ENCODE assay signal across 8 cellular contexts in the genomic region with DNA sequence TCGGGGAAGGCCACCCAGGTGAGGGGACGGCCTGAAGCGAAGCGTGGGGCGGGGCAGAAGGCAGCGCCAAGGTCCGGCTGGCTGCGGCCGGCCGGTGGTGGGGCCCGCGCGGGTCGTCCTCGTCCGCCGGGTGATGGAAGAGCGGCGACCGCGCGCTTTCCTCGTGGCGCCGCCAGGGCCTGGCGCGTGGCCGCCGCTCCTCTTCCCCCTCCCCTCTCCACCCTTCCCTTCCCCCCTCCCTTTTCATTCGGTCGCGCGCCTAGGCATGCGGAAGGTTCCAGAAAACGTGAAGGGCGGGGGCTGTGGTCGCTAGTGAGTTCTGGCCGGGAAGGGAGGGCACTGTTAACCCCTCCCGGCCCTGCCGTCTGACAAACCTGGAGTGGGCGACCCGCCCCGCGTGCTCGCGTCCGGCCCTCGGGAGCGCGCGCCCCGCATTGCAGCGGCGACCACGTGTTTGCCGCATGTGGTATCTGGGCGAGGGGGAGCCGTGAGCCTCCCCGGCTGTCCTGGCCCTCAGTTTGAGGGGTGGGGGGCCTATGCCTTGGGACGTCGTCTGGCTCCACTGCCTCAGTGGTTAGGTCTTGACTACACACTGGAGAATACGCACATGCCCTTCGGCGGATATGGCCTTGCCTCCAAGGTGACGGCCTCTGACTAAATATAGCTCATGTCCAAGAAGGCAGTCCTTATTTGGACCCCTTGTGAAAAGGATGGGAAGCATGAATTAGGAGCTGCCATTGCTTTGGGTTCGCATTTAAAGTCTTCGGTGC. TPM values are rescaled to one million over a fixed set of nuclear protein-coding genes. Genes with fewer than 3 reads are reported as not detected.
A peak's percentile ranks its signal among the peaks of the same experiment; 100 is the strongest.
DNase-seq lines count a peak whose midpoint lies in the region; ATAC-seq and TF ChIP-seq lines count a peak whose summit lies in the region.

No MANE protein-coding gene starts in this region.

- H3K27me3 Mint-ChIP-seq in activated naive CD4-positive, alpha-beta T cell treated with anti-CD3 and anti-CD28 coated beads, Interleukin-2, amount 10 ng/mL, durations not matched to agents 7 days and 5 days = no peaks in the 10 kb centered on the region
- H3K27me3 Mint-ChIP-seq in glutamatergic neuron (ENCODE audit: unreplicated experiment) (peaks cover 12% of the 10 kb centered on the region), osteocyte (ENCODE audit: unreplicated experiment) (no peaks in the 10 kb centered on the region)

- peak overlapping the region; percentile 90 for H3K27ac Mint-ChIP-seq in activated naive CD4-positive, alpha-beta T cell treated with anti-CD3 and anti-CD28 coated beads, Interleukin-2, amount 10 ng/mL, durations not matched to agents 7 days and 5 days
- H3K27ac Mint-ChIP-seq in glutamatergic neuron (ENCODE audit: unreplicated experiment) (peak overlapping the region; percentile 93), osteocyte (ENCODE audit: unreplicated experiment) (peak overlapping the region; percentile 99)

- under 1% methylated on average over 67 of the region's 67 CpGs for WGBS in thymus

- H3K27me3 ChIP-seq in BE2C = no peaks in the 10 kb centered on the region
- H3K27me3 ChIP-seq in RWPE2 (ENCODE audit: insufficient read depth, poor library complexity, severe bottlenecking) = no peaks in the 10 kb centered on the region
- no peaks in the 10 kb centered on the region for H3K27me3 ChIP-seq in thymus (ENCODE audit: control insufficient read depth, insufficient read depth)

- H3K9me3 Mint-ChIP-seq in activated naive CD4-positive, alpha-beta T cell treated with anti-CD3 and anti-CD28 coated beads, Interleukin-2, amount 10 ng/mL, durations not matched to agents 7 days and 5 days = no peaks in the 10 kb centered on the region
- peaks cover 16% of the 10 kb centered on the region for H3K9me3 Mint-ChIP-seq in glutamatergic neuron (ENCODE audit: unreplicated experiment)
- no peaks in the 10 kb centered on the region for H3K9me3 Mint-ChIP-seq in osteocyte (ENCODE audit: unreplicated experiment)

- peaks cover 55% of the 10 kb centered on the region for H3K36me3 ChIP-seq in BE2C
- H3K36me3 ChIP-seq in RWPE2 (ENCODE audit: low read depth) = peaks cover 55% of the 10 kb centered on the region
- peaks cover 19% of the 10 kb centered on the region for H3K36me3 ChIP-seq in thymus (ENCODE audit: control insufficient read depth, insufficient read depth)

- H3K4me1 ChIP-seq in BE2C = peaks cover 3% of the 10 kb centered on the region; the same call in 1 of the 2 replicates
- peaks cover 32% of the 10 kb centered on the region for H3K4me1 ChIP-seq in RWPE2 (ENCODE audit: insufficient read depth, poor library complexity, severe bottlenecking)
- H3K4me1 ChIP-seq in thymus (ENCODE audit: control insufficient read depth, insufficient read depth, low read length) = peaks cover 23% of the 10 kb centered on the region

- peaks cover 48% of the 10 kb centered on the region for H3K36me3 Mint-ChIP-seq in activated naive CD4-positive, alpha-beta T cell treated with anti-CD3 and anti-CD28 coated beads, Interleukin-2, amount 10 ng/mL, durations not matched to agents 7 days and 5 days
- peaks cover 5% of the 10 kb centered on the region for H3K36me3 Mint-ChIP-seq in glutamatergic neuron (ENCODE audit: unreplicated experiment)
- peaks cover 42% of the 10 kb centered on the region for H3K36me3 Mint-ChIP-seq in osteocyte (ENCODE audit: unreplicated experiment)

- H3K4me3 Mint-ChIP-seq in activated naive CD4-positive, alpha-beta T cell treated with anti-CD3 and anti-CD28 coated beads, Interleukin-2, amount 10 ng/mL, durations not matched to agents 7 days and 5 days = peak overlapping the region; percentile 92
- H3K4me3 Mint-ChIP-seq in glutamatergic neuron (ENCODE audit: unreplicated experiment) (peak overlapping the region; percentile 100), osteocyte (ENCODE audit: unreplicated experiment) (peak overlapping the region; percentile 89)

- peaks cover 53% of the 10 kb centered on the region for H3K4me1 Mint-ChIP-seq in activated naive CD4-positive, alpha-beta T cell treated with anti-CD3 and anti-CD28 coated beads, Interleukin-2, amount 10 ng/mL, durations not matched to agents 7 days and 5 days
- H3K4me1 Mint-ChIP-seq in glutamatergic neuron (ENCODE audit: low read depth, unreplicated experiment) = peaks cover 41% of the 10 kb centered on the region
- H3K4me1 Mint-ChIP-seq in osteocyte (ENCODE audit: unreplicated experiment) = peaks cover 54% of the 10 kb centered on the region

- TF ChIP-seq CTCF in BE2C (IDR thresholded peaks at IDR 0.05; ENCODE audit: low read depth, low read length) (no peak), RWPE2 (IDR thresholded peaks at IDR 0.05; ENCODE audit: poor library complexity, severe bottlenecking) (no peak), glutamatergic neuron (IDR thresholded peaks at IDR 0.05; ENCODE audit: partially characterized antibody, unreplicated experiment) (no peak), osteocyte (IDR thresholded peaks at IDR 0.05) (no peak)

- CTCF ChIA-PET in activated naive CD4-positive, alpha-beta T cell treated with anti-CD3 and anti-CD28 coated beads, Interleukin-2, amount 10 ng/mL, durations not matched to agents 7 days and 5 days (lab: Charles Lee) = interaction anchor here (0.8 to 8.1 kb wide), 7 partner anchors 9 to 148 kb away, joined by 3 to 62 read pairs (median 3); a partner anchor contains a TSS

- H3K9me3 ChIP-seq in BE2C (no peaks in the 10 kb centered on the region), RWPE2 (ENCODE audit: severe bottlenecking) (no peaks in the 10 kb centered on the region), thymus (ENCODE audit: control insufficient read depth) (no peaks in the 10 kb centered on the region)

- ATAC-seq in GM19025 (IDR thresholded peaks at IDR 0.05; ENCODE audit: low read depth, unreplicated experiment) = peak; percentile 30
- ATAC-seq in HG03354 (IDR thresholded peaks at IDR 0.05; ENCODE audit: poor library complexity, severe bottlenecking, unreplicated experiment) = peak; percentile 38
- peak; percentile 9 for ATAC-seq in RWPE2 (ENCODE audit: low read depth)

- DNase-seq in BE2C (peak; percentile 59), RWPE2 (ENCODE audit: low spot score) (no peak), glutamatergic neuron (peak; percentile 71), osteocyte (ENCODE audit: extremely low spot score, unreplicated experiment) (peak; percentile 86)
- peak; percentile 83 for DNase-seq in activated naive CD4-positive, alpha-beta T cell treated with anti-CD3 and anti-CD28 coated beads, Interleukin-2, amount 10 ng/mL, durations not matched to agents 7 days and 5 days

- peak overlapping the region; percentile 86 for H3K27ac ChIP-seq in RWPE2 (ENCODE audit: poor library complexity, severe bottlenecking)
- peak overlapping the region; percentile 96 for H3K27ac ChIP-seq in thymus (ENCODE audit: low read depth)

- H3K4me3 ChIP-seq in BE2C (ENCODE audit: low read depth, low read length) (peak overlapping the region; percentile 91), RWPE2 (ENCODE audit: severe bottlenecking) (peak overlapping the region; percentile 97), thymus (ENCODE audit: low read length) (peak overlapping the region; percentile 65)

RNA-seq across cellular contexts. Expression of a gene that starts 0.6 kb away (rescaled TPM):
- polyA plus RNA-seq in BE2C (2012; ENCODE audit: insufficient read depth, insufficient read length, low read depth) = 983 TPM
- 302 TPM for total RNA-seq in glutamatergic neuron (ENCODE audit: unreplicated experiment)
- 178 and 183 TPM in 2 replicates for total RNA-seq in osteocyte
- polyA plus RNA-seq in thymus = 98.0 TPM

RNA-seq across cellular contexts. Expression of a gene that starts 21.7 kb away (rescaled TPM):
- polyA plus RNA-seq in BE2C (2012; ENCODE audit: insufficient read depth, insufficient read length, low read depth) = 49.8 TPM
- 49.6 TPM for total RNA-seq in glutamatergic neuron (ENCODE audit: unreplicated experiment)
- total RNA-seq in osteocyte = 58.2 and 59.6 TPM in 2 replicates
- 17.8 TPM for polyA plus RNA-seq in thymus

RNA-seq across cellular contexts. Expression of a gene that starts 37.8 kb away (rescaled TPM):
- 1.4 TPM for polyA plus RNA-seq in BE2C (2012; ENCODE audit: insufficient read depth, insufficient read length, low read depth)
- total RNA-seq in glutamatergic neuron (ENCODE audit: unreplicated experiment) (0.78 TPM), osteocyte (3.1 and 3.8 TPM in 2 replicates)
- 433 TPM for polyA plus RNA-seq in thymus

RNA-seq across cellular contexts. Expression of a gene that starts 44.7 kb away (rescaled TPM):
- 9.8 TPM for polyA plus RNA-seq in BE2C (2012; ENCODE audit: insufficient read depth, insufficient read length, low read depth)
- total RNA-seq in glutamatergic neuron (ENCODE audit: unreplicated experiment) = 1.4 TPM
- not detected in 2 replicates for total RNA-seq in osteocyte
- 93.2 TPM for polyA plus RNA-seq in thymus

RNA-seq across cellular contexts. Expression of a gene that starts 56.0 kb away (rescaled TPM):
- polyA plus RNA-seq in BE2C (2012; ENCODE audit: insufficient read depth, insufficient read length, low read depth) = 233 TPM
- total RNA-seq in glutamatergic neuron (ENCODE audit: unreplicated experiment) (75.1 TPM), osteocyte (77.2 and 77.3 TPM in 2 replicates)
- polyA plus RNA-seq in thymus = 162 TPM
